ENCODE assay signal across 8 cellular contexts in genomic region chr6:157075549-157076426, GRCh38.
DNase-seq lines count a peak whose midpoint lies in the region; ATAC-seq, FAIRE-seq and TF ChIP-seq lines count a peak whose summit lies in the region.

No MANE protein-coding gene starts in this region.

- peaks cover 36 to 70% (median 60%) of the 10 kb centered on the region in 10 experiments for H3K4me1 ChIP-seq in BLaER1 treated with 17β-estradiol and CSF1 and Interleukin-3, amounts not matched to agents 10 nM and 100 nM
- peaks cover 0 to 20% of the 10 kb centered on the region in 2 donors for H3K4me1 ChIP-seq in ascending aorta

- H3K9me3 Mint-ChIP-seq in activated naive CD4-positive, alpha-beta T cell treated with anti-CD3 and anti-CD28 coated beads, Interleukin-2, amount 50 U/mL, for 72 hours = no peaks in the 10 kb centered on the region

- peak overlapping the region; percentile 94 to 97 for H3K27ac Mint-ChIP-seq in activated naive CD4-positive, alpha-beta T cell treated with anti-CD3 and anti-CD28 coated beads, Interleukin-2, amount 50 U/mL, for 72 hours

- peaks cover 0 to 73% (median 29%) of the 10 kb centered on the region in 11 experiments; a peak in 14 of 22 replicates for H4K20me1 ChIP-seq in BLaER1 treated with 17β-estradiol and CSF1 and Interleukin-3, amounts not matched to agents 10 nM and 100 nM

- peaks cover 0 to 5% (median 0%) of the 10 kb centered on the region in 11 experiments; a peak in 1 of 22 replicates for H3K9me3 ChIP-seq in BLaER1 treated with 17β-estradiol and CSF1 and Interleukin-3, amounts not matched to agents 10 nM and 100 nM (replicated peaks in 1 of 11)
- no peaks in the 10 kb centered on the region for H3K9me3 ChIP-seq in ascending aorta

- no peaks in the 10 kb centered on the region for H3K27me3 ChIP-seq in BLaER1 treated with 17β-estradiol and CSF1 and Interleukin-3, amounts not matched to agents 10 nM and 100 nM
- H3K27me3 ChIP-seq in ascending aorta = no peaks in the 10 kb centered on the region

- no peak overlapping the region for H3K27ac ChIP-seq in BLaER1 treated with 17β-estradiol and CSF1 and Interleukin-3, amounts not matched to agents 10 nM and 100 nM
- H3K27ac ChIP-seq in ascending aorta = no peak overlapping the region

- FAIRE-seq in GM19239 (lab: Jason Lieb, UNC) = peak; percentile 99

- peak overlapping the region in 6 of 11 experiments; percentile 4 to 79 (median 21); a peak in 8 of 22 replicates for H3K4me2 ChIP-seq in BLaER1 treated with 17β-estradiol and CSF1 and Interleukin-3, amounts not matched to agents 10 nM and 100 nM

- DNase-seq in GM19239 (ENCODE audit: insufficient read length, low spot score) (peak; percentile 21), NCI-H524 (lab: John Stamatoyannopoulos, UW) (no peak), ascending aorta (ENCODE audit: low spot score in 2 of 2) (no peak), cortex of kidney (lab: John Stamatoyannopoulos, UW) (no peak)
- no peak for DNase-seq in activated naive CD4-positive, alpha-beta T cell treated with anti-CD3 and anti-CD28 coated beads, Interleukin-2, amount 50 U/mL, for 72 hours (ENCODE audit: low spot score in 2 of 2)
- no peak for DNase-seq in activated CD8-positive, alpha-beta memory T cell treated with anti-CD3 and anti-CD28 coated beads, Interleukin-2, amount 50 U/mL, for 4 hours

- H3K36me3 ChIP-seq in BLaER1 treated with 17β-estradiol and CSF1 and Interleukin-3, amounts not matched to agents 10 nM and 100 nM = peaks cover 6 to 26% (median 20%) of the 10 kb centered on the region in 11 experiments; a peak in 21 of 22 replicates
- no peaks in the 10 kb centered on the region for H3K36me3 ChIP-seq in ascending aorta

- peak; percentile 92 for ATAC-seq in HG03103 (IDR thresholded peaks at IDR 0.05; ENCODE audit: low read depth, unreplicated experiment)
- ATAC-seq in activated naive CD4-positive, alpha-beta T cell treated with anti-CD3 and anti-CD28 coated beads, Interleukin-2, amount 50 U/mL, for 72 hours = peak; percentile 83 to 95

- H3K4me3 ChIP-seq in BLaER1 treated with 17β-estradiol and CSF1 and Interleukin-3, amounts not matched to agents 10 nM and 100 nM = no peak overlapping the region
- no peak overlapping the region for H3K4me3 ChIP-seq in ascending aorta

- TF ChIP-seq CTCF in ascending aorta (IDR thresholded peaks at IDR 0.05) = no peak

- no peak overlapping the region for H3K9ac ChIP-seq in BLaER1 treated with 17β-estradiol and CSF1 and Interleukin-3, amounts not matched to agents 10 nM and 100 nM

- intact Hi-C loops in ascending aorta (cut with DNase I) = no loop called here

- H3K36me3 Mint-ChIP-seq in activated naive CD4-positive, alpha-beta T cell treated with anti-CD3 and anti-CD28 coated beads, Interleukin-2, amount 50 U/mL, for 72 hours = peaks cover 0 to 6% of the 10 kb centered on the region in 2 donors
